In the genomic region with DNA sequence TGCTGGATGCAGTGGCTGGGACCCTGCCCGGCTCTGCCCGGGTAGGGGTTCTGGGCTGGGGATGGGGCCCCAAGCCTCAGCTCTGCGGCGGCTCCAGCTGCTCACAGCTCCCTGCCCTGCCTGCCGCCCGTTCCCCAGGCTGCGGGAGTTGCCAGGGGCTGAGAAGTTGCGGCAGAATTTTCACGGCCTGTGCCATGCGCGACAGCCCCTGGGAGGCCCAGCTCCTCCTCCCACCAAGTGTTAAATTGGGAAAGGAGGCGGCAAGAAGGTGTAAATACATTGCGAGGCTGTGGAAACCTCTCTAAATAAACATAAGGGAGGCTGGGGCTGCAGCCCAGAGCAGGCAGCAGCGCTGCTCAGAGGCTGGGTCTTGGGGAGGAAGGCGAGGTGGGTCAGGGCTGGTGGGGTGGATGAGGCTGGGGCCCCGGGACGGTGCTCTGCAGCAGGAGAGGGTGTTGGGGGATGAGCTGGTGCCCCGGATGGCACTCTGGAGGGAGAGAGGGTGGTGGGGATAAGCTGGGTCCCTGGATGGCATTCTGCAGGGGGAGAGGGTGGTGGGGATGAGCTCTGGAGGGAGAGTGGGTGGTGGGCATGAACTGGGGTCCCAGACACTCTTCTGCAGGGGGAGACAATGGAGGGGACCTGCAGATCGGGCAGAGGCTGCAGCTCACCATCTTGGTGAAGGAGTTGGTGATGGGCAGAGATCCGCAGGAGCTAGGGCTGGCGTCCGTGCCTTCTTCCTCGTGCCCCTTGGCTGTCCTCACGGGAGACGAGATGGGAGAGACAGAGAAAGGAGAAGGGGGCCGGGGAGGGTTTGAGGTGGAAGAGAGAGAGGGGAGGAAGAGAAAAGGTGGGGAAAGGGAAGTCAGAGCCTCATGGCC, we compare ENCODE assay signal across 16 cellular contexts.
DNase-seq lines count a peak whose midpoint lies in the region; ATAC-seq and TF ChIP-seq lines count a peak whose summit lies in the region.
"Had no signal": no experiment of that assay in that cellular context is flagged by ENCODE, and none has a peak within 500 bp of the region (broad histone marks: within the 10 kb centered on the region; RNA-seq: fewer than 3 reads in every experiment).

No MANE protein-coding gene starts in this region.

- WGBS in suprapubic skin: 60% methylated on average over 23 of the region's 26 CpGs
- WGBS in GM23248 (ENCODE audit: low coverage in 1 of 2, low lambda C conversion rate in 2 of 2, missing lambda C conversion rate in 2 of 2), 2 experiments: 49 to 52% methylated on average over 21 to 26 of the region's 26 CpGs

- H3K27ac Mint-ChIP-seq in activated naive CD8-positive, alpha-beta T cell treated with anti-CD3 and anti-CD28 coated beads for 36 hours: peak overlapping the region; percentile 62
- no peak overlapping the region for H3K27ac Mint-ChIP-seq in activated naive CD8-positive, alpha-beta T cell treated with anti-CD3 and anti-CD28 coated beads, Interleukin-2, amount 50 U/mL, for 24 hours

- TF ChIP-seq POLR2A in suprapubic skin (IDR thresholded peaks at IDR 0.05): no peak

- H3K9me2 ChIP-seq in GM23248 (ENCODE audit: insufficient read depth): no peaks in the 10 kb centered on the region

- TF ChIP-seq CTCF in RWPE2 (IDR thresholded peaks at IDR 0.05; ENCODE audit: poor library complexity, severe bottlenecking) (no peak), left lung (IDR thresholded peaks at IDR 0.05) (no peak), suprapubic skin (IDR thresholded peaks at IDR 0.05) (no peak)

- H4K20me1 ChIP-seq in GM23248 (ENCODE audit: insufficient read depth): no peaks in the 10 kb centered on the region

- no peaks in the 10 kb centered on the region for H3K79me2 ChIP-seq in GM23248 (ENCODE audit: insufficient read depth)

- no peak for ATAC-seq in activated naive CD8-positive, alpha-beta T cell treated with anti-CD3 and anti-CD28 coated beads, Interleukin-2, amount 50 U/mL, for 24 hours
- ATAC-seq in RWPE2 (ENCODE audit: low read depth) (no peak), left lung (no peak)
- ATAC-seq: foreskin keratinocyte; natural killer cell treated with Interleukin-12 subunit alpha and Interleukin-12 subunit beta and Interleukin-15 and Interleukin-18, amount 100 ng/mL, for 72 hours had no signal

- peaks cover 7% of the 10 kb centered on the region for H3K4me1 Mint-ChIP-seq in activated naive CD8-positive, alpha-beta T cell treated with anti-CD3 and anti-CD28 coated beads for 36 hours
- H3K4me1 Mint-ChIP-seq in activated naive CD8-positive, alpha-beta T cell treated with anti-CD3 and anti-CD28 coated beads, Interleukin-2, amount 50 U/mL, for 24 hours: peaks cover 10% of the 10 kb centered on the region

- H3K4me3 ChIP-seq in RWPE2 (ENCODE audit: severe bottlenecking) (no peak overlapping the region), left lung (no peak overlapping the region), suprapubic skin (no peak overlapping the region), GM23248 (no peak overlapping the region)

- peaks cover 10% of the 10 kb centered on the region for H3K4me1 ChIP-seq in RWPE2 (ENCODE audit: insufficient read depth, poor library complexity, severe bottlenecking)
- no peaks in the 10 kb centered on the region for H3K4me1 ChIP-seq in left lung
- H3K4me1 ChIP-seq in suprapubic skin: no peaks in the 10 kb centered on the region
- peaks cover 4% of the 10 kb centered on the region; the same call in 1 of the 2 replicates for H3K4me1 ChIP-seq in GM23248 (ENCODE audit: insufficient read depth)

- no peaks in the 10 kb centered on the region for H3K27me3 Mint-ChIP-seq in activated naive CD8-positive, alpha-beta T cell treated with anti-CD3 and anti-CD28 coated beads for 36 hours
- H3K27me3 Mint-ChIP-seq in activated naive CD8-positive, alpha-beta T cell treated with anti-CD3 and anti-CD28 coated beads, Interleukin-2, amount 50 U/mL, for 24 hours: no peaks in the 10 kb centered on the region
- H3K27me3 Mint-ChIP-seq: natural killer cell treated with Interleukin-12 subunit alpha and Interleukin-12 subunit beta and Interleukin-15 and Interleukin-18, amount 100 ng/mL, for 72 hours had no signal

- H3K9me3 Mint-ChIP-seq in activated naive CD8-positive, alpha-beta T cell treated with anti-CD3 and anti-CD28 coated beads for 36 hours: no peaks in the 10 kb centered on the region
- no peaks in the 10 kb centered on the region for H3K9me3 Mint-ChIP-seq in activated naive CD8-positive, alpha-beta T cell treated with anti-CD3 and anti-CD28 coated beads, Interleukin-2, amount 50 U/mL, for 24 hours
- H3K9me3 Mint-ChIP-seq: natural killer cell treated with Interleukin-12 subunit alpha and Interleukin-12 subunit beta and Interleukin-15 and Interleukin-18, amount 100 ng/mL, for 72 hours had no signal

- intact Hi-C loops in left lung (cut with DNase I): no loop called here

- H2AFZ ChIP-seq in GM23248: no peak overlapping the region

- H3K27me3 ChIP-seq in RWPE2 (ENCODE audit: insufficient read depth, poor library complexity, severe bottlenecking): no peaks in the 10 kb centered on the region
- H3K27me3 ChIP-seq in left lung: peaks cover 0 to 24% of the 10 kb centered on the region in 2 donors
- peaks cover 73% of the 10 kb centered on the region for H3K27me3 ChIP-seq in suprapubic skin
- peaks cover 7% of the 10 kb centered on the region; the same call in 1 of the 2 replicates for H3K27me3 ChIP-seq in GM23248 (replicated peaks; ENCODE audit: insufficient read depth)
- H3K27me3 ChIP-seq: foreskin keratinocyte had no signal

- no peak overlapping the region for H3K4me2 ChIP-seq in GM23248 (ENCODE audit: unreplicated experiment)

- DNase-seq in activated naive CD8-positive, alpha-beta T cell treated with anti-CD3 and anti-CD28 coated beads for 36 hours: no peak
- DNase-seq in activated naive CD8-positive, alpha-beta T cell treated with anti-CD3 and anti-CD28 coated beads, Interleukin-2, amount 50 U/mL, for 24 hours: no peak
- DNase-seq in RWPE2 (ENCODE audit: low spot score) (peak; percentile 39), left lung (peak; percentile 17 to 61), suprapubic skin (ENCODE audit: low spot score in 2 of 2) (peak; percentile 26 to 62), foreskin melanocyte (no peak), GM23248 (no peak), SW 1271 (lab: John Stamatoyannopoulos, UW) (no peak)
- DNase-seq: activated CD4-positive, alpha-beta T cell treated with anti-CD3 and anti-CD28 coated beads for 1 hour; AML-193; amniotic stem cell; foreskin keratinocyte; Karpas-422; NCI-H526 treated with DMSO at 0.1 percent for 48 hours; stimulated activated CD4-positive, alpha-beta T cell treated with anti-CD3 and anti-CD28 coated beads, Interleukin-1b, Interleukin-23, amount 100 ng/mL, for 48 hours had no signal

- no peak for TF ChIP-seq EP300 in suprapubic skin (IDR thresholded peaks at IDR 0.05)

- H3F3A ChIP-seq in GM23248 (ENCODE audit: insufficient read depth): no peaks in the 10 kb centered on the region

- H3K9ac ChIP-seq in GM23248: no peak overlapping the region

- H3K27ac ChIP-seq in RWPE2 (ENCODE audit: poor library complexity, severe bottlenecking): no peak overlapping the region
- H3K27ac ChIP-seq in left lung: no peak overlapping the region
- no peak overlapping the region for H3K27ac ChIP-seq in suprapubic skin
- no peak overlapping the region for H3K27ac ChIP-seq in GM23248
- H3K27ac ChIP-seq: foreskin keratinocyte had no signal

- H3K9me3 ChIP-seq in RWPE2 (ENCODE audit: severe bottlenecking): no peaks in the 10 kb centered on the region
- no peaks in the 10 kb centered on the region for H3K9me3 ChIP-seq in left lung
- no peaks in the 10 kb centered on the region for H3K9me3 ChIP-seq in suprapubic skin
- no peaks in the 10 kb centered on the region for H3K9me3 ChIP-seq in GM23248 (ENCODE audit: low read depth)

- H3K4me3 Mint-ChIP-seq in activated naive CD8-positive, alpha-beta T cell treated with anti-CD3 and anti-CD28 coated beads for 36 hours: no peak overlapping the region
- H3K4me3 Mint-ChIP-seq in activated naive CD8-positive, alpha-beta T cell treated with anti-CD3 and anti-CD28 coated beads, Interleukin-2, amount 50 U/mL, for 24 hours: no peak overlapping the region
- H3K4me3 Mint-ChIP-seq: natural killer cell treated with Interleukin-12 subunit alpha and Interleukin-12 subunit beta and Interleukin-15 and Interleukin-18, amount 100 ng/mL, for 72 hours had no signal

- in situ Hi-C loops in GM23248 (cut with MboI): no loop called here

- H3K36me3 ChIP-seq in RWPE2 (ENCODE audit: low read depth) (no peaks in the 10 kb centered on the region), left lung (no peaks in the 10 kb centered on the region), suprapubic skin (no peaks in the 10 kb centered on the region), GM23248 (ENCODE audit: low read depth) (no peaks in the 10 kb centered on the region)

- peaks cover 38% of the 10 kb centered on the region for H3K36me3 Mint-ChIP-seq in activated naive CD8-positive, alpha-beta T cell treated with anti-CD3 and anti-CD28 coated beads for 36 hours
- H3K36me3 Mint-ChIP-seq in activated naive CD8-positive, alpha-beta T cell treated with anti-CD3 and anti-CD28 coated beads, Interleukin-2, amount 50 U/mL, for 24 hours (ENCODE audit: low read depth): peaks cover 31% of the 10 kb centered on the region

Comparison
In these comparisons a context has a peak if more than half of its experiments do, and no peak if none do; other contexts are left out.
1. DNase-seq: peak in RWPE2 (single experiment), left lung (2 of 2) and suprapubic skin (2 of 2); none in activated naive CD8-positive, alpha-beta T cell treated with anti-CD3 and anti-CD28 coated beads for 36 hours (single experiment), activated naive CD8-positive, alpha-beta T cell treated with anti-CD3 and anti-CD28 coated beads, Interleukin-2, amount 50 U/mL, for 24 hours (single experiment), foreskin melanocyte (single experiment), GM23248 (single experiment) and SW 1271 (0 of 2).